ENCODE assay signal across 11 cellular contexts in the genomic region with DNA sequence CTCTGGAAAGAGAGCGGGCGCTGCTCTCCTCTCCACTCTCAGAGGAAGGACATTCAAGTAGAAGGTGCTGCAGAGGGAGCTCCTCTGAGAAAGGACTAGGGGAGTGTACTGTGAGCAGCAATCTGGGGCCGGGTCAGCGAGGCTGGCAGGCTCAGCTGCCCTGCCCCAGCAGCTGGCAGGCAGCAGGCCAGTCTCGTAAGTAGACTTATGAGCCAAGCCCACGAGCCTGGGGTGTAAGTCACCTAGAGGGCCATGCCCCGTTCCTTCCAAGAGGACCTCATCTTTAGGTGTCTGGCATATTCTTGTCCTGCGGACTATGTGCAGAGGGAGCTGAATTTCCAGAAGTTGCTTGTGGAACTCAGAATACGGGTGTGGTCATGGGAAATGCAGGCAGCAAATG.
"Had no signal": no experiment of that assay in that cellular context is flagged by ENCODE, and none has a peak within 500 bp of the region (broad histone marks: within the 10 kb centered on the region; RNA-seq: fewer than 3 reads in every experiment).

No MANE protein-coding gene starts in this region.

- H3K27ac ChIP-seq: lower lobe of right lung, vagina had no signal

- H3K9me3 ChIP-seq: lower lobe of right lung, vagina had no signal

- H3K36me3 ChIP-seq: vagina had no signal

- ATAC-seq: natural killer cell; stimulated activated naive CD8-positive, alpha-beta T cell treated with anti-CD3 and anti-CD28 coated beads, Interleukin-15, amount 100 ng/mL, for 72 hours; T-helper 17 cell had no signal

- DNase-seq: activated B cell treated with CpG ODN at 0.5 μM for 24 hours; activated CD4-positive, alpha-beta T cell treated with anti-CD3 and anti-CD28 coated beads, Interleukin-2, amount 10 ng/mL, durations not matched to agents 24 days and 14 days; activated CD8-positive, alpha-beta memory T cell treated with anti-CD3 and anti-CD28 coated beads for 24 hours; activated naive CD4-positive, alpha-beta T cell treated with anti-CD3 and anti-CD28 coated beads, Interleukin-2, amount 50 U/mL, for 16 hours; lower lobe of right lung; natural killer cell; stimulated activated CD4-positive, alpha-beta T cell treated with anti-CD3 and anti-CD28 coated beads, Interleukin-15, amount 100 ng/mL, for 24 hours; stimulated activated CD4-positive, alpha-beta T cell treated with anti-CD3 and anti-CD28 coated beads, Interleukin-4, amount 100 ng/mL, for 4 hours; stimulated activated naive CD8-positive, alpha-beta T cell treated with anti-CD3 and anti-CD28 coated beads, Interleukin-15, amount 100 ng/mL, for 72 hours; T-helper 17 cell had no signal

- H3K27me3 ChIP-seq: vagina had no signal

- H3K4me3 ChIP-seq: lower lobe of right lung, vagina had no signal
